ENCODE assay signal across 19 cellular contexts in the genomic region with DNA sequence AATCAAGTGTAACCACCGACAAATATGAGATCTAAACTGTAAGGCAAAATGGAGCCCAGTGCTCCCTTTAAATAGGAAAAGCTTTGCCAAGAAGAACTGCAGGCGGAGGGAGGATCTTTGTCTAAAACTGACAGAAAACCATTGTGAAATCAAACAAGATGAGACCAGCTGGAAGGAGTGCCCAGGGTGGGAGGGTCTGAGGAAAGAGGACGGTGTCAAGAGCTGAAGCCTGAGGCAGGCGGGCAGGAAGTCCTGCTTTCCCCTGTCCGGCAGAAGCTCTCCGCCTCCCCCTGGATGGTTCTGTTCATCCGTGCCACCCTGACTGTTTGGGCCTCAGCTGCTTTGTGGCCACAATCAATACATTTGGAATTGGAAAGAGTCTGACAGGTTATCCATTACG. TPM values are rescaled to one million over a fixed set of nuclear protein-coding genes. Genes with fewer than 3 reads are reported as not detected.
DNase-seq lines count a peak whose midpoint lies in the region; ATAC-seq and TF ChIP-seq lines count a peak whose summit lies in the region.
"Had no signal": no experiment of that assay in that cellular context is flagged by ENCODE, and none has a peak within 500 bp of the region (broad histone marks: within the 10 kb centered on the region; RNA-seq: fewer than 3 reads in every experiment).

No MANE protein-coding gene starts in this region.

- H3K9me3 ChIP-seq in endodermal cell (ENCODE audit: control insufficient read depth, low read length): no peaks in the 10 kb centered on the region
- no peaks in the 10 kb centered on the region for H3K9me3 ChIP-seq in testis
- no peaks in the 10 kb centered on the region for H3K9me3 ChIP-seq in body of pancreas
- H3K9me3 ChIP-seq: esophagus muscularis mucosa, MG63 had no signal

- H3K4me3 ChIP-seq in endodermal cell (ENCODE audit: low read length) (no peak overlapping the region), testis (no peak overlapping the region), body of pancreas (no peak overlapping the region)
- H3K4me3 ChIP-seq: esophagus muscularis mucosa, MG63, neural progenitor cell had no signal

- no peak overlapping the region for H3K9ac ChIP-seq in endodermal cell (ENCODE audit: extremely low read depth, low read length, poor library complexity, severe bottlenecking)
- H3K9ac ChIP-seq: neural progenitor cell had no signal

- H3K4me1 Mint-ChIP-seq in endodermal cell: peaks cover 28% of the 10 kb centered on the region

- H3K36me3 ChIP-seq in endodermal cell (ENCODE audit: control insufficient read depth, insufficient read depth, low read length) (peaks cover 21% of the 10 kb centered on the region), testis (ENCODE audit: low read depth, missing control alignments) (no peaks in the 10 kb centered on the region), body of pancreas (replicated peaks in 1 of 2; ENCODE audit: insufficient read depth in 1 of 2, low read depth in 2 of 2) (no peaks in the 10 kb centered on the region)
- H3K36me3 ChIP-seq: brain microvascular endothelial cell, MG63, neural progenitor cell had no signal

- no peak overlapping the region for H3K27ac Mint-ChIP-seq in endodermal cell
- H3K27ac Mint-ChIP-seq: stimulated activated naive B cell treated with anti-CD40 and anti-IgM and Interleukin-4, amounts not matched to agents 10 μg/mL and 1 μg/mL and 100 μg/mL, for 72 hours had no signal

- TF ChIP-seq CTCF in endodermal cell (conservative IDR thresholded peaks at IDR 0.05) (no peak), testis (IDR thresholded peaks at IDR 0.05) (no peak), body of pancreas (IDR thresholded peaks at IDR 0.05) (no peak)

- DNase-seq in endodermal cell: no peak
- DNase-seq in testis: no peak
- DNase-seq in body of pancreas: no peak
- no peak for DNase-seq in cerebellar cortex (ENCODE audit: low spot score)
- no peak for DNase-seq in activated CD4-positive, alpha-beta T cell treated with anti-CD3 and anti-CD28 coated beads for 1 hour
- DNase-seq: brain microvascular endothelial cell; COR-L47; IMR-90; MG63; NCI-H2029; NCI-H446 treated with DMSO at 0.1 percent for 48 hours; retina; stimulated activated naive B cell treated with anti-CD40 and anti-IgM and Interleukin-4, amounts not matched to agents 10 μg/mL and 1 μg/mL and 100 μg/mL, for 72 hours; SW 1271 had no signal

- H3K27ac ChIP-seq in endodermal cell (ENCODE audit: low read depth, low read length) (peak overlapping the region; percentile 49), layer of hippocampus (ENCODE audit: low read depth, low read length) (peak overlapping the region; percentile 80), testis (peak overlapping the region; percentile 25 to 26), body of pancreas (no peak overlapping the region)
- H3K27ac ChIP-seq: brain microvascular endothelial cell, neural progenitor cell had no signal

- H3K27me3 ChIP-seq in endodermal cell (ENCODE audit: control insufficient read depth, insufficient read depth, low read length, poor library complexity, severe bottlenecking) (no peaks in the 10 kb centered on the region), layer of hippocampus (ENCODE audit: control insufficient read depth, insufficient read depth, low read length) (no peaks in the 10 kb centered on the region), testis (no peaks in the 10 kb centered on the region), body of pancreas (no peaks in the 10 kb centered on the region)
- H3K27me3 ChIP-seq: brain microvascular endothelial cell, esophagus muscularis mucosa, MG63, neural progenitor cell had no signal

- no peaks in the 10 kb centered on the region for H3K27me3 Mint-ChIP-seq in endodermal cell (ENCODE audit: insufficient read depth)

- intact Hi-C loops in testis (cut with DNase I; ENCODE audit: low total_unique reads) (no loop called here), body of pancreas (cut with DNase I) (no loop called here)

- peaks cover 25% of the 10 kb centered on the region for H3K36me3 Mint-ChIP-seq in endodermal cell (ENCODE audit: low read depth)
- H3K36me3 Mint-ChIP-seq: activated naive CD4-positive, alpha-beta T cell treated with anti-CD3 and anti-CD28 coated beads, Interleukin-2, amount 50 U/mL, for 72 hours had no signal

- no peak for ATAC-seq in body of pancreas
- ATAC-seq: activated naive CD4-positive, alpha-beta T cell treated with anti-CD3 and anti-CD28 coated beads, Interleukin-2, amount 50 U/mL, for 72 hours; stimulated activated naive B cell treated with anti-CD40 and anti-IgM and Interleukin-4, amounts not matched to agents 10 μg/mL and 1 μg/mL and 100 μg/mL, for 72 hours had no signal

- peaks cover 7% of the 10 kb centered on the region for H3K9me3 Mint-ChIP-seq in endodermal cell
- H3K9me3 Mint-ChIP-seq: activated naive CD4-positive, alpha-beta T cell treated with anti-CD3 and anti-CD28 coated beads, Interleukin-2, amount 50 U/mL, for 72 hours; stimulated activated naive B cell treated with anti-CD40 and anti-IgM and Interleukin-4, amounts not matched to agents 10 μg/mL and 1 μg/mL and 100 μg/mL, for 72 hours had no signal

- no peak overlapping the region for H3K4me3 Mint-ChIP-seq in endodermal cell
- H3K4me3 Mint-ChIP-seq: neural progenitor cell; stimulated activated naive B cell treated with anti-CD40 and anti-IgM and Interleukin-4, amounts not matched to agents 10 μg/mL and 1 μg/mL and 100 μg/mL, for 72 hours had no signal

- 81 to 85% methylated on average over 8 of the region's 8 CpGs for WGBS in endodermal cell (ENCODE audit: insufficient coverage in 1 of 2, insufficient read length in 1 of 2), 2 experiments
- WGBS in testis, 2 donors: 70 to 79% methylated on average over 8 of the region's 8 CpGs
- WGBS in body of pancreas, 2 donors: 83 to 84% methylated on average over 8 of the region's 8 CpGs

- no peaks in the 10 kb centered on the region for H3K4me1 ChIP-seq in endodermal cell (ENCODE audit: control insufficient read depth, insufficient read depth, low read length)
- H3K4me1 ChIP-seq in testis: peaks cover 80% of the 10 kb centered on the region
- H3K4me1 ChIP-seq in body of pancreas: peaks cover 31% of the 10 kb centered on the region

- no peak for TF ChIP-seq POLR2A in testis (IDR thresholded peaks at IDR 0.05)
- TF ChIP-seq POLR2A in body of pancreas (IDR thresholded peaks at IDR 0.05): no peak

TF ChIP-seq in PFSK-1, 5 proteins besides CTCF, POLR2A, EP300 and RAD21:
- TF ChIP-seq FOXP2 (optimal IDR thresholded peaks at IDR 0.05; ENCODE audit: borderline replicate concordance, extremely low read depth, extremely low read length, insufficient read depth) (peak; percentile 8), POLR2AphosphoS5 (IDR thresholded peaks at IDR 0.05; ENCODE audit: low read depth, low read length) (no peak)

RNA-seq across cellular contexts. Expression of a gene that starts 37.5 kb away (rescaled TPM):
- 61.8 TPM for polyA plus RNA-seq in PFSK-1 (2012; ENCODE audit: insufficient read length, low read depth)
- 100 to 1,000 TPM; 120 to 123 TPM for total RNA-seq in endodermal cell
- 82.7 TPM for polyA plus RNA-seq in endodermal cell (2013, experiment 1 of 2)
- polyA plus RNA-seq in endodermal cell (2013, experiment 2 of 2): 80.3 TPM
- 100 to 1,000 TPM; 201 to 216 TPM for total RNA-seq in testis
- 90.3 TPM for polyA plus RNA-seq in testis (ENCODE audit: insufficient read depth, low read depth, low replicate concordance)
- 100 to 1,000 TPM in 1 of 2 donors, 10 to 100 TPM in 1; 66.2 to 102 TPM for total RNA-seq in body of pancreas

Comparison
In these comparisons a context has a peak if more than half of its experiments do, and no peak if none do; other contexts are left out.
1. H3K27ac ChIP-seq: peak in endodermal cell (single experiment), layer of hippocampus (single experiment) and testis (2 of 2); none in body of pancreas (0 of 4).